In the genomic region with DNA sequence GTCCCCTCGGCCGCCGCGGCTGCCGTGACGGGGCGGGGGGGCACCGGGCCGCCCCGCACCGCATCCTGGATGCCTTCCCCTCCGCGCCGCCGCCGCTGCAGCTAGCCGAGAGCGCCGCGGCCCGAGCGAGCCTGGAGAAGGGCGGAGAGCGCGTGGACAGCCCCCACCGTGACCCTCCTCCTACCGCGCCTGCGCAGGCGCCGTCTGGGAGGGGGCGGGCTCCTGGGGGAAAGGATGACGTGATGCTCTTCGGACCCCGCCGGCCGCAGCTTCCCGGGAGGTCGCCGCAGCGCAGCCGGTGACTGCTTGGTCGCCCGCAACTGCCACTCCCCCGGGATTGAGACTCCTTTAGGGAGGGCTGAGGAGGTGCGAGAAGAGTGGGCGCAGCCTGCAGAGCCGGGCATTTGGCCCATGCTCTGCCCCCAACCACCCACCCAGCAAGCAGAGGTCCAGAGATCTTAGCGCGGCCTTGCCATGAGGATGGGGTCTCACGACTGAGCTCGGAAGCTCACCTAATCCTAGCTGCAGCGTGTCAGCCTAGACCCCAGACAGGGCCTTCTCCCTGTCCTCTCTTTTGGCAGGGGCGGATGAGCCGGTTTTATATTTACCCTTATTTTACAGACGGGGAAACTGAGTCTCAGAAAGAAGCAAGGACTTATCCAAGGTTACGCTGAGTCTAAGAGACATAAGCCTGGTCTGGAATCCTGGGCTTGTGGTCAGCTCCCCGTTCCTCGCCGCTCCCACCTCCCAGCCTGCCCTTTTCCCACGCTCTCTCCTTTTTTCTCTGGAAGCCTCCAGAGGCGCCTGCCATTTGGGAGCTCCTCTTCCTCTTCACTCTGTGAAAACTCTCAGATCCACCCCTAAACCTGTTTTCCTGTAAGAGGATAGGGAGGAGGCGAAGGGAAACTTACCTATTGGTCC, we compare ENCODE assay signal across 8 cellular contexts. TPM values are rescaled to one million over a fixed set of nuclear protein-coding genes. Genes with fewer than 3 reads are reported as not detected.
A peak's percentile ranks its signal among the peaks of the same experiment; 100 is the strongest.
DNase-seq lines count a peak whose midpoint lies in the region; ATAC-seq, FAIRE-seq and TF ChIP-seq lines count a peak whose summit lies in the region.

A gene (minus strand): TSS at position 140 of the 921 bp plus-strand sequence. CDS start 281 bp downstream, outside the sequence.

- H3K27ac Mint-ChIP-seq in naive thymus-derived CD8-positive, alpha-beta T cell, result peak within 1 kb of the TSS; percentile 51 to 98 (median 94)

- POLR2A ChIA-PET in naive thymus-derived CD8-positive, alpha-beta T cell (lab: Charles Lee), result interaction anchor here (0.9 to 4.4 kb wide), 8 partner anchors 9 to 196 kb away, joined by 3 to 42 read pairs (median 4); a partner anchor contains a TSS

- no peaks in the 10 kb centered on the region for H3K36me3 Mint-ChIP-seq in naive thymus-derived CD8-positive, alpha-beta T cell

- H3K4me1 Mint-ChIP-seq in naive thymus-derived CD8-positive, alpha-beta T cell, result peaks cover 25 to 43% (median 37%) of the 10 kb centered on the region in 4 donors

- peak within 1 kb of the TSS; percentile 91 for H3K4me3 ChIP-seq in fibroblast of pulmonary artery (replicated peaks; ENCODE audit: low read depth, low read length)

- peaks cover 0 to 1% (median 0%) of the 10 kb centered on the region in 5 donors for H3K27me3 Mint-ChIP-seq in naive thymus-derived CD8-positive, alpha-beta T cell

- peak; percentile 35 for ATAC-seq in GM19324 (IDR thresholded peaks at IDR 0.05; ENCODE audit: low FRiP score, unreplicated experiment)
- ATAC-seq in naive thymus-derived CD8-positive, alpha-beta T cell, result peak; percentile 58 to 63

- DNase-seq in AG09319 (ENCODE audit: extremely low read depth, low read depth) (peak; percentile 65), RCC 7860 (ENCODE audit: low spot score) (peak; percentile 77), fibroblast of pulmonary artery (ENCODE audit: low read depth) (peak; percentile 83), stromal cell of bone marrow (ENCODE audit: low read depth) (peak; percentile 74)
- DNase-seq in activated effector memory CD4-positive, alpha-beta T cell treated with Interleukin-2 at 50 U/mL for 16 hours, result peak; percentile 37
- peak; percentile 17 to 76 (median 42) for DNase-seq in naive thymus-derived CD8-positive, alpha-beta T cell

- FAIRE-seq in RCC 7860 (lab: Jason Lieb, UNC), result no peak

- TF ChIP-seq RAD21 in Ishikawa (IDR thresholded peaks at IDR 0.05; ENCODE audit: low read depth), result peak; percentile 19; the same call in 1 of the 2 replicates

- H3K9me3 Mint-ChIP-seq in naive thymus-derived CD8-positive, alpha-beta T cell, result no peaks in the 10 kb centered on the region

- H3K4me3 Mint-ChIP-seq in naive thymus-derived CD8-positive, alpha-beta T cell, result peak within 1 kb of the TSS; percentile 87 to 100 (median 97)

- no peak for TF ChIP-seq EP300 in Ishikawa (IDR thresholded peaks at IDR 0.05; ENCODE audit: borderline replicate concordance)

- TF ChIP-seq CTCF in AG09319 (IDR thresholded peaks at IDR 0.05; ENCODE audit: low read depth, low read length), result no peak
- no peak for TF ChIP-seq CTCF in fibroblast of pulmonary artery (IDR thresholded peaks at IDR 0.05; ENCODE audit: low read length, missing control alignments)

TF ChIP-seq in Ishikawa, 13 proteins besides CTCF, POLR2A, EP300 and RAD21:
- TF ChIP-seq, protein P1, sequence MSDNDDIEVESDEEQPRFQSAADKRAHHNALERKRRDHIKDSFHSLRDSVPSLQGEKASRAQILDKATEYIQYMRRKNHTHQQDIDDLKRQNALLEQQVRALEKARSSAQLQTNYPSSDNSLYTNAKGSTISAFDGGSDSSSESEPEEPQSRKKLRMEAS (IDR thresholded peaks at IDR 0.05), result peak; percentile 73
- TF ChIP-seq FOXM1 (IDR thresholded peaks at IDR 0.05; ENCODE audit: borderline replicate concordance, low read depth) (no peak), ZBTB7A (IDR thresholded peaks at IDR 0.05; ENCODE audit: low read depth) (peak; percentile 34; the same call in 1 of the 2 replicates)
TF ChIP-seq in Ishikawa: peak in this region for 2.

RNA-seq across cellular contexts. Expression of the gene that starts here (rescaled TPM):
- 100 to 1,000 TPM; 119 to 122 TPM for total RNA-seq in naive thymus-derived CD8-positive, alpha-beta T cell
- 10 to 100 TPM; 26.4 to 65.3 (median 33.5) TPM for polyA plus RNA-seq in naive thymus-derived CD8-positive, alpha-beta T cell

Comparison
In these comparisons a context has a peak if more than half of its experiments do, and no peak if none do; other contexts are left out.
1. Peak in every context shown above with its lines: DNase-seq, ATAC-seq and H3K4me3 ChIP-seq.